ENCODE assay signal across 13 cellular contexts in the genomic region with DNA sequence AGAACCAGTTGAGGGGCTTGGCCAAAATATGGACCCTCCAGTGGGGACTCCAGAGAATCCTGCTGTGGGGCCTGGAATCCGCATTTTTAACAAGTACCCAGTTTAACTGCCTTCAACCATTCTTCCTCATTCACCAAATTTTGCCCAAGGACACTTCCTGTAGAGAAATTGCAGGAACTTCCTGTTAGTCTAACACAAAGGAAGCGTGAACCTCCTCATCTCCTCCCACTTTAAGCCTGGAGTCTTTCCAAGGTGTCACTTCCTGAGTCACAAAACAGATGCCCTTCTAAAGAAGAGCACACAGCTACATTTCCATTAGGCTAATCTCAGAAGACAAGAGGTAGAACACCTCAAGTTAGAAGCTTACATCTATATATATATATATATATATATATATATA.
DNase-seq lines count a peak whose midpoint lies in the region; ATAC-seq and TF ChIP-seq lines count a peak whose summit lies in the region.
"Had no signal": no experiment of that assay in that cellular context is flagged by ENCODE, and none has a peak within 500 bp of the region (broad histone marks: within the 10 kb centered on the region; RNA-seq: fewer than 3 reads in every experiment).

No MANE protein-coding gene starts in this region.

- H2AFZ ChIP-seq in GM23338: peak overlapping the region; percentile 64; the same call in 1 of the 2 replicates

- peaks cover 2% of the 10 kb centered on the region for H3K27me3 Mint-ChIP-seq in GM23338 (ENCODE audit: insufficient read depth, low read depth, poor library complexity)

- H3F3A ChIP-seq in GM23338 (replicated peaks; ENCODE audit: low read depth): no peaks in the 10 kb centered on the region

- H3K4me3 ChIP-seq in GM23338: no peak overlapping the region
- H3K4me3 ChIP-seq: esophagus muscularis mucosa had no signal

- H3K36me3 Mint-ChIP-seq in GM23338 (ENCODE audit: low read depth): no peaks in the 10 kb centered on the region

- H3K4me2 ChIP-seq in GM23338: no peak overlapping the region

- DNase-seq in AG08395 (ENCODE audit: low spot score): peak; percentile 19
- no peak for DNase-seq in GM23338 (ENCODE audit: low spot score)
- DNase-seq in SKM-1 (lab: John Stamatoyannopoulos, UW; ENCODE audit: unreplicated experiment): peak; percentile 63
- no peak for DNase-seq in left ventricle myocardium superior
- DNase-seq in NCI-H524 treated with DMSO at 0.1 percent for 48 hours (lab: John Stamatoyannopoulos, UW): no peak
- no peak for DNase-seq in stimulated activated CD4-positive, alpha-beta T cell treated with anti-CD3 and anti-CD28 coated beads, Interleukin-4, amount 100 ng/mL, for 4 hours
- DNase-seq in stimulated activated CD4-positive, alpha-beta T cell treated with anti-CD3 and anti-CD28 coated beads, Interleukin-4, amount 100 ng/mL, for 1 hour: no peak
- no peak for DNase-seq in NCI-H510A treated with DMSO at 0.1 percent for 48 hours (lab: John Stamatoyannopoulos, UW)
- DNase-seq: activated CD8-positive, alpha-beta memory T cell treated with anti-CD3 and anti-CD28 coated beads, Interleukin-2, amount 50 U/mL, for 4 hours; NCI-H524; retina had no signal

- no peak for TF ChIP-seq CTCF in GM23338 (conservative IDR thresholded peaks at IDR 0.05; ENCODE audit: low read depth in 2 of 2)

- intact Hi-C loops in left ventricle myocardium superior (cut with micrococcal nuclease): no loop called here

- ATAC-seq in GM23338: no peak
- peak; percentile 65 for ATAC-seq in left ventricle myocardium superior

- no peak overlapping the region for H3K4me3 Mint-ChIP-seq in GM23338

- peaks cover 4% of the 10 kb centered on the region; the same call in 2 of the 3 replicates for H3K4me1 Mint-ChIP-seq in GM23338

- H3K9me2 ChIP-seq in GM23338 (ENCODE audit: insufficient read depth): no peaks in the 10 kb centered on the region; the same call in 1 of the 2 replicates

- H3K27ac Mint-ChIP-seq in GM23338: no peak overlapping the region; the same call in 1 of the 2 replicates

- no peaks in the 10 kb centered on the region for H3K36me3 ChIP-seq in GM23338 (ENCODE audit: insufficient read depth)

- H3K79me2 ChIP-seq in GM23338 (replicated peaks; ENCODE audit: insufficient read depth): no peaks in the 10 kb centered on the region

- no peaks in the 10 kb centered on the region for H3K4me1 ChIP-seq in GM23338 (ENCODE audit: insufficient read depth)

- no peaks in the 10 kb centered on the region for H3K27me3 ChIP-seq in GM23338 (ENCODE audit: insufficient read depth)
- H3K27me3 ChIP-seq: esophagus muscularis mucosa had no signal

- no peaks in the 10 kb centered on the region for H4K20me1 ChIP-seq in GM23338 (replicated peaks; ENCODE audit: insufficient read depth)

- no peaks in the 10 kb centered on the region for H3K9me3 Mint-ChIP-seq in GM23338

- H3K27ac ChIP-seq in GM23338 (ENCODE audit: low read depth): no peak overlapping the region
- H3K27ac ChIP-seq: C4-2B, esophagus muscularis mucosa had no signal

TF ChIP-seq in GM23338, 12 proteins besides CTCF, POLR2A, EP300 and RAD21 (continues in another document):
- no peak for TF ChIP-seq CREB1 (CRISPR knock-in tag; IDR thresholded peaks at IDR 0.05; ENCODE audit: low read depth)
- no peak for TF ChIP-seq EZH2 (IDR thresholded peaks at IDR 0.05; ENCODE audit: low read depth, unreplicated experiment)
- TF ChIP-seq, protein P1, sequence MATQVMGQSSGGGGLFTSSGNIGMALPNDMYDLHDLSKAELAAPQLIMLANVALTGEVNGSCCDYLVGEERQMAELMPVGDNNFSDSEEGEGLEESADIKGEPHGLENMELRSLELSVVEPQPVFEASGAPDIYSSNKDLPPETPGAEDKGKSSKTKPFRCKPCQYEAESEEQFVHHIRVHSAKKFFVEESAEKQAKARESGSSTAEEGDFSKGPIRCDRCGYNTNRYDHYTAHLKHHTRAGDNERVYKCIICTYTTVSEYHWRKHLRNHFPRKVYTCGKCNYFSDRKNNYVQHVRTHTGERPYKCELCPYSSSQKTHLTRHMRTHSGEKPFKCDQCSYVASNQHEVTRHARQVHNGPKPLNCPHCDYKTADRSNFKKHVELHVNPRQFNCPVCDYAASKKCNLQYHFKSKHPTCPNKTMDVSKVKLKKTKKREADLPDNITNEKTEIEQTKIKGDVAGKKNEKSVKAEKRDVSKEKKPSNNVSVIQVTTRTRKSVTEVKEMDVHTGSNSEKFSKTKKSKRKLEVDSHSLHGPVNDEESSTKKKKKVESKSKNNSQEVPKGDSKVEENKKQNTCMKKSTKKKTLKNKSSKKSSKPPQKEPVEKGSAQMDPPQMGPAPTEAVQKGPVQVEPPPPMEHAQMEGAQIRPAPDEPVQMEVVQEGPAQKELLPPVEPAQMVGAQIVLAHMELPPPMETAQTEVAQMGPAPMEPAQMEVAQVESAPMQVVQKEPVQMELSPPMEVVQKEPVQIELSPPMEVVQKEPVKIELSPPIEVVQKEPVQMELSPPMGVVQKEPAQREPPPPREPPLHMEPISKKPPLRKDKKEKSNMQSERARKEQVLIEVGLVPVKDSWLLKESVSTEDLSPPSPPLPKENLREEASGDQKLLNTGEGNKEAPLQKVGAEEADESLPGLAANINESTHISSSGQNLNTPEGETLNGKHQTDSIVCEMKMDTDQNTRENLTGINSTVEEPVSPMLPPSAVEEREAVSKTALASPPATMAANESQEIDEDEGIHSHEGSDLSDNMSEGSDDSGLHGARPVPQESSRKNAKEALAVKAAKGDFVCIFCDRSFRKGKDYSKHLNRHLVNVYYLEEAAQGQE (IDR thresholded peaks at IDR 0.05; ENCODE audit: unreplicated experiment): no peak
- TF ChIP-seq, protein P2, sequence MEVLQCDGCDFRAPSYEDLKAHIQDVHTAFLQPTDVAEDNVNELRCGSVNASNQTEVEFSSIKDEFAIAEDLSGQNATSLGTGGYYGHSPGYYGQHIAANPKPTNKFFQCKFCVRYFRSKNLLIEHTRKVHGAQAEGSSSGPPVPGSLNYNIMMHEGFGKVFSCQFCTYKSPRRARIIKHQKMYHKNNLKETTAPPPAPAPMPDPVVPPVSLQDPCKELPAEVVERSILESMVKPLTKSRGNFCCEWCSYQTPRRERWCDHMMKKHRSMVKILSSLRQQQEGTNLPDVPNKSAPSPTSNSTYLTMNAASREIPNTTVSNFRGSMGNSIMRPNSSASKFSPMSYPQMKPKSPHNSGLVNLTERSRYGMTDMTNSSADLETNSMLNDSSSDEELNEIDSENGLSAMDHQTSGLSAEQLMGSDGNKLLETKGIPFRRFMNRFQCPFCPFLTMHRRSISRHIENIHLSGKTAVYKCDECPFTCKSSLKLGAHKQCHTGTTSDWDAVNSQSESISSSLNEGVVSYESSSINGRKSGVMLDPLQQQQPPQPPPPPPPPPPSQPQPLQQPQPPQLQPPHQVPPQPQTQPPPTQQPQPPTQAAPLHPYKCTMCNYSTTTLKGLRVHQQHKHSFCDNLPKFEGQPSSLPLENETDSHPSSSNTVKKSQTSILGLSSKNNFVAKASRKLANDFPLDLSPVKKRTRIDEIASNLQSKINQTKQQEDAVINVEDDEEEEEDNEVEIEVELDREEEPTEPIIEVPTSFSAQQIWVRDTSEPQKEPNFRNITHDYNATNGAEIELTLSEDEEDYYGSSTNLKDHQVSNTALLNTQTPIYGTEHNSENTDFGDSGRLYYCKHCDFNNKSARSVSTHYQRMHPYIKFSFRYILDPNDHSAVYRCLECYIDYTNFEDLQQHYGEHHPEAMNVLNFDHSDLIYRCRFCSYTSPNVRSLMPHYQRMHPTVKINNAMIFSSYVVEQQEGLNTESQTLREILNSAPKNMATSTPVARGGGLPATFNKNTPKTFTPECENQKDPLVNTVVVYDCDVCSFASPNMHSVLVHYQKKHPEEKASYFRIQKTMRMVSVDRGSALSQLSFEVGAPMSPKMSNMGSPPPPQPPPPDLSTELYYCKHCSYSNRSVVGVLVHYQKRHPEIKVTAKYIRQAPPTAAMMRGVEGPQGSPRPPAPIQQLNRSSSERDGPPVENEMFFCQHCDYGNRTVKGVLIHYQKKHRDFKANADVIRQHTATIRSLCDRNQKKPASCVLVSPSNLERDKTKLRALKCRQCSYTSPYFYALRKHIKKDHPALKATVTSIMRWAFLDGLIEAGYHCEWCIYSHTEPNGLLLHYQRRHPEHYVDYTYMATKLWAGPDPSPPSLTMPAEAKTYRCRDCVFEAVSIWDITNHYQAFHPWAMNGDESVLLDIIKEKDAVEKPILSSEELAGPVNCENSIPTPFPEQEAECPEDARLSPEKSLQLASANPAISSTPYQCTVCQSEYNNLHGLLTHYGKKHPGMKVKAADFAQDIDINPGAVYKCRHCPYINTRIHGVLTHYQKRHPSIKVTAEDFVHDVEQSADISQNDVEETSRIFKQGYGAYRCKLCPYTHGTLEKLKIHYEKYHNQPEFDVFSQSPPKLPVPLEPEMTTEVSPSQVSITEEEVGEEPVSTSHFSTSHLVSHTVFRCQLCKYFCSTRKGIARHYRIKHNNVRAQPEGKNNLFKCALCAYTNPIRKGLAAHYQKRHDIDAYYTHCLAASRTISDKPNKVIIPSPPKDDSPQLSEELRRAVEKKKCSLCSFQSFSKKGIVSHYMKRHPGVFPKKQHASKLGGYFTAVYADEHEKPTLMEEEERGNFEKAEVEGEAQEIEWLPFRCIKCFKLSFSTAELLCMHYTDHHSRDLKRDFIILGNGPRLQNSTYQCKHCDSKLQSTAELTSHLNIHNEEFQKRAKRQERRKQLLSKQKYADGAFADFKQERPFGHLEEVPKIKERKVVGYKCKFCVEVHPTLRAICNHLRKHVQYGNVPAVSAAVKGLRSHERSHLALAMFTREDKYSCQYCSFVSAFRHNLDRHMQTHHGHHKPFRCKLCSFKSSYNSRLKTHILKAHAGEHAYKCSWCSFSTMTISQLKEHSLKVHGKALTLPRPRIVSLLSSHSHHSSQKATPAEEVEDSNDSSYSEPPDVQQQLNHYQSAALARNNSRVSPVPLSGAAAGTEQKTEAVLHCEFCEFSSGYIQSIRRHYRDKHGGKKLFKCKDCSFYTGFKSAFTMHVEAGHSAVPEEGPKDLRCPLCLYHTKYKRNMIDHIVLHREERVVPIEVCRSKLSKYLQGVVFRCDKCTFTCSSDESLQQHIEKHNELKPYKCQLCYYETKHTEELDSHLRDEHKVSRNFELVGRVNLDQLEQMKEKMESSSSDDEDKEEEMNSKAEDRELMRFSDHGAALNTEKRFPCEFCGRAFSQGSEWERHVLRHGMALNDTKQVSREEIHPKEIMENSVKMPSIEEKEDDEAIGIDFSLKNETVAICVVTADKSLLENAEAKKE (CRISPR knock-in tag; IDR thresholded peaks at IDR 0.05): no peak
- TF ChIP-seq STAT1 (IDR thresholded peaks at IDR 0.05; ENCODE audit: unreplicated experiment): no peak
- no peak for TF ChIP-seq EZH2phosphoT487 (IDR thresholded peaks at IDR 0.05; ENCODE audit: unreplicated experiment)
- no peak for TF ChIP-seq ZNF331 (CRISPR knock-in tag; IDR thresholded peaks at IDR 0.05; ENCODE audit: low read depth)
- no peak for TF ChIP-seq ZNF114 (CRISPR knock-in tag; IDR thresholded peaks at IDR 0.05)
- no peak for TF ChIP-seq NANOG (IDR thresholded peaks at IDR 0.05; ENCODE audit: borderline replicate concordance)

Comparison
In these comparisons a context has a peak if more than half of its experiments do, and no peak if none do; other contexts are left out.
1. DNase-seq: peak in AG08395 (single experiment) and SKM-1 (single experiment); none in GM23338 (single experiment), left ventricle myocardium superior (single experiment), NCI-H524 treated with DMSO at 0.1 percent for 48 hours (single experiment), stimulated activated CD4-positive, alpha-beta T cell treated with anti-CD3 and anti-CD28 coated beads, Interleukin-4, amount 100 ng/mL, for 4 hours (0 of 2), stimulated activated CD4-positive, alpha-beta T cell treated with anti-CD3 and anti-CD28 coated beads, Interleukin-4, amount 100 ng/mL, for 1 hour (single experiment) and NCI-H510A treated with DMSO at 0.1 percent for 48 hours (single experiment).